Comparison of ENCODE assay signal across 1 cellular context in genomic region chr4:71239365-71239764, GRCh38.
TF ChIP-seq lines count a peak whose summit lies in the region.

No MANE protein-coding gene starts in this region.

TF ChIP-seq in IMR-90, 13 proteins besides CTCF, POLR2A, EP300 and RAD21:
- TF ChIP-seq USF2 (IDR thresholded peaks at IDR 0.05; ENCODE audit: low read depth, low read length): no peak
- no peak for TF ChIP-seq SMC3 (IDR thresholded peaks at IDR 0.05; ENCODE audit: low read depth, low read length)
- TF ChIP-seq FOS (IDR thresholded peaks at IDR 0.05; ENCODE audit: low read depth, low read length): peak; percentile 56; the same call in 1 of the 2 replicates
